In genomic region chr4:108130955-108131354, GRCh38 we compare ENCODE assay signal across 14 cellular contexts. TPM values are rescaled to one million over a fixed set of nuclear protein-coding genes. Genes with fewer than 3 reads are reported as not detected.
DNase-seq lines count a peak whose midpoint lies in the region; ATAC-seq and TF ChIP-seq lines count a peak whose summit lies in the region.
"Had no signal": no experiment of that assay in that cellular context is flagged by ENCODE, and none has a peak within 500 bp of the region (broad histone marks: within the 10 kb centered on the region; RNA-seq: fewer than 3 reads in every experiment).

No MANE protein-coding gene starts in this region.

- TF ChIP-seq CTCF in OCI-LY3 (IDR thresholded peaks at IDR 0.05; ENCODE audit: low read depth, low read length), result peak; percentile 32; the same call in 1 of the 2 replicates
- TF ChIP-seq CTCF in brain microvascular endothelial cell (IDR thresholded peaks at IDR 0.05; ENCODE audit: low read depth, low read length, missing control alignments), result peak; percentile 40
- peak; percentile 13 for TF ChIP-seq CTCF in retinal pigment epithelial cell (conservative IDR thresholded peaks at IDR 0.05; ENCODE audit: low read depth, low read length)
- TF ChIP-seq CTCF in natural killer cell (IDR thresholded peaks at IDR 0.05), result no peak

- no peaks in the 10 kb centered on the region for H3K27me3 Mint-ChIP-seq in activated T-cell treated with anti-CD3 and anti-CD28 coated beads, Interleukin-2, amount 50 U/mL, for 72 hours (ENCODE audit: low read depth)
- peaks cover 0 to 16% of the 10 kb centered on the region in 2 donors for H3K27me3 Mint-ChIP-seq in natural killer cell (ENCODE audit: low read depth in 2 of 2)

- no peak overlapping the region for H3K9ac ChIP-seq in OCI-LY3 (ENCODE audit: low read length)

- no peaks in the 10 kb centered on the region for H3K9me3 ChIP-seq in OCI-LY3 (ENCODE audit: insufficient read depth, low read length)
- H3K9me3 ChIP-seq: body of pancreas, prostate gland, suprapubic skin had no signal

- in situ Hi-C loops in brain microvascular endothelial cell (cut with HindIII; ENCODE audit: low pct_ligation_motif_present, low sequenced_read_pairs), result no loop called here

- H3K9me3 Mint-ChIP-seq in activated T-cell treated with anti-CD3 and anti-CD28 coated beads, Interleukin-2, amount 50 U/mL, for 72 hours, result no peaks in the 10 kb centered on the region
- no peaks in the 10 kb centered on the region for H3K9me3 Mint-ChIP-seq in natural killer cell

- H3K4me2 ChIP-seq in OCI-LY3 (ENCODE audit: low read length), result no peak overlapping the region

- ATAC-seq in activated T-cell treated with anti-CD3 and anti-CD28 coated beads, Interleukin-2, amount 50 U/mL, for 72 hours (replicated peaks in 1 of 2), result no peak
- no peak for ATAC-seq in HG02763 (IDR thresholded peaks at IDR 0.05; ENCODE audit: unreplicated experiment)
- ATAC-seq in HG02973 (IDR thresholded peaks at IDR 0.05; ENCODE audit: unreplicated experiment), result no peak
- ATAC-seq in natural killer cell, result no peak
- ATAC-seq: body of pancreas had no signal

- DNase-seq in activated T-cell treated with anti-CD3 and anti-CD28 coated beads, Interleukin-2, amount 50 U/mL, for 72 hours, result no peak
- DNase-seq in activated T-cell treated with anti-CD3 and anti-CD28 coated beads, Interleukin-2, amount 50 U/mL, for 1 hour, result no peak
- no peak for DNase-seq in brain microvascular endothelial cell
- DNase-seq in retinal pigment epithelial cell (ENCODE audit: low read depth), result no peak
- DNase-seq in natural killer cell, result no peak
- DNase-seq: body of pancreas, DMS79, NCI-H1092, SW 1271 had no signal

- no peak overlapping the region for H3K4me3 Mint-ChIP-seq in activated T-cell treated with anti-CD3 and anti-CD28 coated beads, Interleukin-2, amount 50 U/mL, for 72 hours
- no peak overlapping the region for H3K4me3 Mint-ChIP-seq in natural killer cell

- H3K4me1 Mint-ChIP-seq in activated T-cell treated with anti-CD3 and anti-CD28 coated beads, Interleukin-2, amount 50 U/mL, for 72 hours (ENCODE audit: low read depth), result peaks cover 98% of the 10 kb centered on the region
- no peaks in the 10 kb centered on the region for H3K4me1 Mint-ChIP-seq in natural killer cell

- no peak overlapping the region for H3K27ac ChIP-seq in OCI-LY3 (ENCODE audit: low read length)
- H3K27ac ChIP-seq in brain microvascular endothelial cell, result no peak overlapping the region
- H3K27ac ChIP-seq: body of pancreas, prostate gland, suprapubic skin had no signal

- H3K36me3 ChIP-seq in OCI-LY3 (replicated peaks; ENCODE audit: low read depth, low read length) (no peaks in the 10 kb centered on the region), brain microvascular endothelial cell (replicated peaks) (no peaks in the 10 kb centered on the region)
- H3K36me3 ChIP-seq: prostate gland, suprapubic skin had no signal

- intact Hi-C loops in natural killer cell (cut with micrococcal nuclease), result no loop called here

- H3K4me1 ChIP-seq in OCI-LY3 (ENCODE audit: low read length), result peaks cover 4% of the 10 kb centered on the region
- H3K4me1 ChIP-seq: body of pancreas, prostate gland, suprapubic skin had no signal

- no peak overlapping the region for H2AFZ ChIP-seq in OCI-LY3 (ENCODE audit: low read depth, low read length)

- H3K79me2 ChIP-seq in OCI-LY3 (ENCODE audit: low read length), result peaks cover 10% of the 10 kb centered on the region; the same call in 1 of the 2 replicates

- no peak overlapping the region for H3K4me3 ChIP-seq in OCI-LY3 (ENCODE audit: low read length)
- no peak overlapping the region for H3K4me3 ChIP-seq in brain microvascular endothelial cell (ENCODE audit: low read depth, low read length)
- H3K4me3 ChIP-seq in retinal pigment epithelial cell (ENCODE audit: low read length), result no peak overlapping the region
- H3K4me3 ChIP-seq: body of pancreas, prostate gland, suprapubic skin had no signal

- H3K27me3 ChIP-seq in OCI-LY3 (ENCODE audit: low read depth, low read length) (no peaks in the 10 kb centered on the region), brain microvascular endothelial cell (replicated peaks) (no peaks in the 10 kb centered on the region)
- H3K27me3 ChIP-seq: body of pancreas, suprapubic skin had no signal

- H3K27ac Mint-ChIP-seq in activated T-cell treated with anti-CD3 and anti-CD28 coated beads, Interleukin-2, amount 50 U/mL, for 72 hours, result peak overlapping the region; percentile 52
- no peak overlapping the region for H3K27ac Mint-ChIP-seq in natural killer cell

- peaks cover 4 to 14% of the 10 kb centered on the region in 2 donors for H3K36me3 Mint-ChIP-seq in activated T-cell treated with anti-CD3 and anti-CD28 coated beads, Interleukin-2, amount 50 U/mL, for 72 hours (ENCODE audit: insufficient read depth in 2 of 2)
- H3K36me3 Mint-ChIP-seq in natural killer cell, result no peaks in the 10 kb centered on the region

- H4K20me1 ChIP-seq in OCI-LY3 (ENCODE audit: insufficient read depth, low read length), result no peaks in the 10 kb centered on the region

RNA-seq across cellular contexts. Expression of gene LEF1, which starts 37.8 kb away (rescaled TPM):
- 100 to 1,000 TPM; 130 to 175 TPM for total RNA-seq in activated T-cell treated with anti-CD3 and anti-CD28 coated beads, Interleukin-2, amount 50 U/mL, for 72 hours
- total RNA-seq in natural killer cell, result 10 to 100 TPM; 18.7 to 39.8 (median 24.5) TPM
